ENCODE assay signal across 8 cellular contexts in genomic region chr17:15966183-15966878, GRCh38. TPM values are rescaled to one million over a fixed set of nuclear protein-coding genes. Genes with fewer than 3 reads are reported as not detected.
DNase-seq lines count a peak whose midpoint lies in the region; ATAC-seq, FAIRE-seq and TF ChIP-seq lines count a peak whose summit lies in the region.

No MANE protein-coding gene starts in this region.

- H3K27ac ChIP-seq in DND-41 (ENCODE audit: low read length) (peak overlapping the region; percentile 44; the same call in 1 of the 2 replicates), H1 (ENCODE audit: low read depth, low read length) (peak overlapping the region; percentile 89; the same call in 1 of the 2 replicates), foreskin keratinocyte (no peak overlapping the region)

- POLR2A ChIA-PET in H1 (lab: Charles Lee; ENCODE audit: partially characterized antibody): interaction anchor here (0.6 to 3.5 kb wide), 14 partner anchors 8 to 1428 kb away, joined by 3 to 25 read pairs (median 4); partner anchors contain the start of genes ADORA2B, PIGL, TTC19 and ZSWIM7
- POLR2A ChIA-PET in naive thymus-derived CD8-positive, alpha-beta T cell (lab: Charles Lee): interaction anchor here (0.9 to 1.5 kb wide), 2 partner anchors 21 to 33 kb away, joined by 3 to 10 read pairs; partner anchors contain the start of genes TTC19 and ZSWIM7
- POLR2A ChIA-PET in activated CD4-positive, alpha-beta T cell treated with anti-CD3 and anti-CD28 coated beads, Interleukin-2, amount 10 ng/mL, durations not matched to agents 7 days and 5 days (lab: Charles Lee): no interaction called here

- H4K91ac ChIP-seq in H1 (replicated peaks; ENCODE audit: insufficient read length, low read length): peak overlapping the region; percentile 98

- no peaks in the 10 kb centered on the region for H3K36me3 Mint-ChIP-seq in naive thymus-derived CD8-positive, alpha-beta T cell
- no peaks in the 10 kb centered on the region for H3K36me3 Mint-ChIP-seq in activated CD4-positive, alpha-beta T cell treated with anti-CD3 and anti-CD28 coated beads, Interleukin-2, amount 10 ng/mL, durations not matched to agents 7 days and 5 days (ENCODE audit: low read depth)

- H3K9ac ChIP-seq in DND-41 (ENCODE audit: low read depth, low read length) (no peak overlapping the region), H1 (replicated peaks in 1 of 4; ENCODE audit: extremely low read depth in 1 of 4, low read depth in 3 of 4, low read length in 3 of 4) (peak overlapping the region in 3 of 4 experiments; percentile 53 to 71 (median 58); a peak in 6 of 7 replicates)

- no peak for TF ChIP-seq CTCF in DND-41 (IDR thresholded peaks at IDR 0.05; ENCODE audit: borderline replicate concordance, extremely low read depth, low read length, poor library complexity, severe bottlenecking)
- no peak for TF ChIP-seq CTCF in H1 (IDR thresholded peaks at IDR 0.05; ENCODE audit: control extremely low read depth in 1 of 3, insufficient read depth in 1 of 3, low read depth in 1 of 3, low read length in 3 of 3)
- no peak for TF ChIP-seq CTCF in foreskin keratinocyte (conservative IDR thresholded peaks at IDR 0.05)

- 4% methylated on average over 13 of the region's 13 CpGs; no CpG with 5 or more reads in 1 of the 2 experiments for WGBS in H1 (ENCODE audit: extremely low coverage in 1 of 2, insufficient coverage in 1 of 2, insufficient read length in 1 of 2, insufficient replicate concordance in 2 of 2, low coverage in 1 of 2, low lambda C conversion rate in 2 of 2, missing lambda C conversion rate in 1 of 2), 2 experiments

- TF ChIP-seq RAD21 in H1 (IDR thresholded peaks at IDR 0.05 in 1 of 2, conservative IDR thresholded peaks at IDR 0.05 in 1 of 2; ENCODE audit: low read depth in 2 of 2, low read length in 2 of 2): 0 out of 4 replicates have a peak, but pooled peaks have one; percentile 2 to 8

- peak overlapping the region; percentile 80 to 98 (median 92) for H3K27ac Mint-ChIP-seq in naive thymus-derived CD8-positive, alpha-beta T cell
- H3K27ac Mint-ChIP-seq in activated CD4-positive, alpha-beta T cell treated with anti-CD3 and anti-CD28 coated beads, Interleukin-2, amount 10 ng/mL, durations not matched to agents 7 days and 5 days: no peak overlapping the region

- peak overlapping the region; percentile 71 for H3K4ac ChIP-seq in H1 (replicated peaks; ENCODE audit: insufficient read length, low read depth, low read length)

- ATAC-seq in DND-41 (ENCODE audit: insufficient read depth, low read depth) (no peak), GM19397 (IDR thresholded peaks at IDR 0.05; ENCODE audit: unreplicated experiment) (no peak), foreskin keratinocyte (no peak)
- peak; percentile 48 to 55 for ATAC-seq in naive thymus-derived CD8-positive, alpha-beta T cell

- peaks cover 5% of the 10 kb centered on the region for H3K23me2 ChIP-seq in H1 (ENCODE audit: low read depth, low read length)

- no peak for DNase-seq in DND-41
- peak; percentile 71 for DNase-seq in NCI-H69 (lab: John Stamatoyannopoulos, UW)
- peak in 1 of 2 experiments; percentile 72 for DNase-seq in H1 (ENCODE audit: low read depth in 1 of 2, low spot score in 2 of 2)
- peak in 2 of 10 donors; percentile 23 to 27 for DNase-seq in naive thymus-derived CD8-positive, alpha-beta T cell
- no peak for DNase-seq in activated CD4-positive, alpha-beta T cell treated with anti-CD3 and anti-CD28 coated beads, Interleukin-2, amount 10 ng/mL, durations not matched to agents 7 days and 5 days
- DNase-seq in foreskin keratinocyte: no peak
- DNase-seq in SIG-M5 (lab: John Stamatoyannopoulos, UW): no peak

- H3K14ac ChIP-seq in H1 (ENCODE audit: insufficient read length): no peak overlapping the region

- no peaks in the 10 kb centered on the region for H3K9me3 Mint-ChIP-seq in naive thymus-derived CD8-positive, alpha-beta T cell
- no peaks in the 10 kb centered on the region for H3K9me3 Mint-ChIP-seq in activated CD4-positive, alpha-beta T cell treated with anti-CD3 and anti-CD28 coated beads, Interleukin-2, amount 10 ng/mL, durations not matched to agents 7 days and 5 days

- H3K4me2 ChIP-seq in DND-41 (ENCODE audit: insufficient read depth, low read length) (no peak overlapping the region), H1 (ENCODE audit: insufficient read depth in 1 of 2, low read depth in 2 of 2, low read length in 2 of 2) (peak overlapping the region; percentile 72 to 80)

- H3K79me1 ChIP-seq in H1 (ENCODE audit: low read depth, low read length): 0 out of 2 replicates have a peak, but pooled peaks cover 3% of the 10 kb centered on the region

- no peaks in the 10 kb centered on the region for H3K9me3 ChIP-seq in DND-41 (ENCODE audit: insufficient read depth, low read length, severe bottlenecking)
- no peaks in the 10 kb centered on the region for H3K9me3 ChIP-seq in H1 (ENCODE audit: insufficient read depth in 2 of 2, low read depth in 1 of 2, low read length in 1 of 2)

- peak overlapping the region; percentile 22 for H4K5ac ChIP-seq in H1 (ENCODE audit: insufficient read length, low read depth, low read length)

- H2BK20ac ChIP-seq in H1 (ENCODE audit: low read length): peak overlapping the region; percentile 99

- H2AFZ ChIP-seq in DND-41 (ENCODE audit: low read depth, low read length) (no peak overlapping the region), H1 (ENCODE audit: low read length) (no peak overlapping the region)

- peaks cover 25% of the 10 kb centered on the region for H3K4me1 ChIP-seq in DND-41 (ENCODE audit: insufficient read depth, low read length)
- peaks cover 12 to 34% (median 23%) of the 10 kb centered on the region in 4 experiments for H3K4me1 ChIP-seq in H1 (replicated peaks in 1 of 4; ENCODE audit: control insufficient read depth in 3 of 4, insufficient read depth in 4 of 4, low read length in 3 of 4)
- H3K4me1 ChIP-seq in foreskin keratinocyte: peaks cover 17% of the 10 kb centered on the region

- H3K56ac ChIP-seq in H1 (replicated peaks; ENCODE audit: insufficient read length, low read depth, low read length): peak overlapping the region; percentile 51

- no peaks in the 10 kb centered on the region for H3K27me3 ChIP-seq in DND-41 (ENCODE audit: insufficient read depth, low read length, poor library complexity)
- 0 out of 7 replicates have a peak, but pooled peaks cover 0 to 2% (median 0%) of the 10 kb centered on the region in 4 experiments for H3K27me3 ChIP-seq in H1 (replicated peaks in 1 of 4; ENCODE audit: control insufficient read depth in 3 of 4, extremely low read depth in 1 of 4, insufficient read depth in 3 of 4, low read length in 3 of 4)
- H3K27me3 ChIP-seq in foreskin keratinocyte: no peaks in the 10 kb centered on the region

- peak in 1 of 2 experiments; percentile 45; a peak in 1 of 3 replicates for TF ChIP-seq POLR2A in H1 (IDR thresholded peaks at IDR 0.05; ENCODE audit: control extremely low read depth in 1 of 2, low read depth in 2 of 2, low read length in 2 of 2)

- peaks cover 0 to 6% (median 0%) of the 10 kb centered on the region in 5 donors for H3K27me3 Mint-ChIP-seq in naive thymus-derived CD8-positive, alpha-beta T cell
- peaks cover 19% of the 10 kb centered on the region for H3K27me3 Mint-ChIP-seq in activated CD4-positive, alpha-beta T cell treated with anti-CD3 and anti-CD28 coated beads, Interleukin-2, amount 10 ng/mL, durations not matched to agents 7 days and 5 days

- peak overlapping the region; percentile 100 for H2BK12ac ChIP-seq in H1 (ENCODE audit: low read depth, low read length)

- H3K23ac ChIP-seq in H1 (ENCODE audit: insufficient read length): no peak overlapping the region

- peak overlapping the region; percentile 69 for H2BK120ac ChIP-seq in H1 (replicated peaks; ENCODE audit: low read depth, low read length)

- H2AK5ac ChIP-seq in H1 (ENCODE audit: low read depth, low read length): peak overlapping the region; percentile 97; the same call in 1 of the 2 replicates

- H4K20me1 ChIP-seq in DND-41 (ENCODE audit: insufficient read depth, low read length) (no peaks in the 10 kb centered on the region), H1 (replicated peaks in 1 of 2; ENCODE audit: control insufficient read depth in 1 of 2, insufficient read depth in 2 of 2, low read length in 2 of 2) (no peaks in the 10 kb centered on the region)

- H3K18ac ChIP-seq in H1 (ENCODE audit: extremely low read depth, low read length): peak overlapping the region; percentile 91

- H2BK5ac ChIP-seq in H1 (ENCODE audit: low read depth, low read length): peak overlapping the region; percentile 100

- H3K4me3 Mint-ChIP-seq in naive thymus-derived CD8-positive, alpha-beta T cell: peak overlapping the region; percentile 58 to 92 (median 75)
- H3K4me3 Mint-ChIP-seq in activated CD4-positive, alpha-beta T cell treated with anti-CD3 and anti-CD28 coated beads, Interleukin-2, amount 10 ng/mL, durations not matched to agents 7 days and 5 days: no peak overlapping the region

- H3K4me3 ChIP-seq in DND-41 (ENCODE audit: low read depth in 1 of 2, low read length in 2 of 2) (no peak overlapping the region), H1 (ENCODE audit: extremely low read depth in 1 of 4, insufficient read depth in 2 of 4, low read depth in 3 of 4, low read length in 4 of 4) (peak overlapping the region; percentile 0 to 51 (median 20); a peak in 6 of 8 replicates)

- H4K8ac ChIP-seq in H1 (ENCODE audit: extremely low read depth, insufficient read depth, low read length): peak overlapping the region; percentile 92; the same call in 1 of the 2 replicates

- peaks cover 15 to 46% (median 26%) of the 10 kb centered on the region in 4 donors for H3K4me1 Mint-ChIP-seq in naive thymus-derived CD8-positive, alpha-beta T cell
- H3K4me1 Mint-ChIP-seq in activated CD4-positive, alpha-beta T cell treated with anti-CD3 and anti-CD28 coated beads, Interleukin-2, amount 10 ng/mL, durations not matched to agents 7 days and 5 days: peaks cover 16% of the 10 kb centered on the region

- peak; percentile 85 for FAIRE-seq in H1 (lab: Jason Lieb, UNC)

- H3K36me3 ChIP-seq in DND-41 (ENCODE audit: insufficient read depth, low read length) (no peaks in the 10 kb centered on the region), H1 (ENCODE audit: control insufficient read depth in 2 of 4, insufficient read depth in 4 of 4, low read length in 3 of 4) (no peaks in the 10 kb centered on the region)

- no peaks in the 10 kb centered on the region for H3K79me2 ChIP-seq in DND-41 (ENCODE audit: insufficient read depth, low read length)
- H3K79me2 ChIP-seq in H1 (ENCODE audit: control insufficient read depth in 1 of 2, insufficient read depth in 2 of 2, low read length in 2 of 2): no peaks in the 10 kb centered on the region

- H2BK15ac ChIP-seq in H1 (ENCODE audit: low read length): peak overlapping the region; percentile 99

- TF ChIP-seq EP300 in H1 (IDR thresholded peaks at IDR 0.05; ENCODE audit: borderline replicate concordance in 1 of 2, low read depth in 2 of 2, low read length in 2 of 2): peak in 1 of 2 experiments; percentile 67; a peak in 1 of 3 replicates

- CTCF ChIA-PET in H1 (lab: Charles Lee; ENCODE audit: partially characterized antibody): interaction anchor here (0.7 to 3.9 kb wide), 7 partner anchors 9 to 138 kb away, joined by 3 to 24 read pairs (median 4); partner anchors contain the start of gene ADORA2B
- CTCF ChIA-PET in activated CD4-positive, alpha-beta T cell treated with anti-CD3 and anti-CD28 coated beads, Interleukin-2, amount 10 ng/mL, durations not matched to agents 7 days and 5 days (lab: Charles Lee): interaction anchor here (1.0 to 1.6 kb wide), 3 partner anchors 14 to 22 kb away, joined by 3 to 6 read pairs (median 5); partner anchors contain the start of gene ADORA2B

RNA-seq across cellular contexts. Expression of gene ADORA2B, which starts 21.4 kb away (rescaled TPM):
- total RNA-seq in H1 (2021; fragmentation: NEBNext Ultra II Directional; extraction: Animal tissue kit (Norgen Biotek cat#: 25700)): 2.6 and 3.3 TPM in 2 replicates
- polyA plus RNA-seq in H1 (2011; rRNA removed) (6.9 and 8.2 TPM in 2 replicates), foreskin keratinocyte (17.7 and 42.6 TPM in 2 replicates)
- polyA plus RNA-seq in H1 (2011; cell fraction: cytosol; rRNA removed): 4.8 TPM
- 4.8 TPM for polyA plus RNA-seq in H1 (2011; cell fraction: nucleus; rRNA removed)
- 4.1 to 5.4 TPM (median 4.3 TPM) in 4 replicates for polyA plus RNA-seq in H1 (2012, experiment 1 of 2)
- polyA plus RNA-seq in H1 (2012, experiment 2 of 2): 3.7 TPM
- polyA plus RNA-seq in H1 (2013, experiment 1 of 2): 1.9 TPM
- 2.3 TPM for polyA plus RNA-seq in H1 (2013, experiment 2 of 2)
- polyA minus RNA-seq in H1 (2011; rRNA and poly(A)+ RNA removed): 6.0 TPM in 2 replicates
- polyA minus RNA-seq in H1 (2011; cell fraction: cytosol; rRNA and poly(A)+ RNA removed): 3.7 TPM
- polyA minus RNA-seq in H1 (2011; cell fraction: nucleus; rRNA and poly(A)+ RNA removed): 7.1 TPM
- not detected for total RNA-seq in naive thymus-derived CD8-positive, alpha-beta T cell
- 1 to 10 TPM in 1 of 3 donors, under 1 TPM in 2; 0.23 to 2.2 (median 0.57) TPM for polyA plus RNA-seq in naive thymus-derived CD8-positive, alpha-beta T cell
- under 1 TPM; 0.25 to 0.29 TPM for total RNA-seq in activated CD4-positive, alpha-beta T cell treated with anti-CD3 and anti-CD28 coated beads, Interleukin-2, amount 10 ng/mL, durations not matched to agents 7 days and 5 days
- 20.7 and 42.6 TPM in 2 replicates for total RNA-seq in foreskin keratinocyte

RNA-seq across cellular contexts. Expression of gene ZSWIM7, which starts 33.2 kb away (rescaled TPM):
- total RNA-seq in H1 (2021; fragmentation: NEBNext Ultra II Directional; extraction: Animal tissue kit (Norgen Biotek cat#: 25700)): 39.3 and 39.4 TPM in 2 replicates
- 39.0 and 57.7 TPM in 2 replicates for polyA plus RNA-seq in H1 (2011; rRNA removed)
- polyA plus RNA-seq in H1 (2011; cell fraction: cytosol; rRNA removed): 56.6 TPM
- polyA plus RNA-seq in H1 (2011; cell fraction: nucleus; rRNA removed): 36.5 TPM
- 36.5 to 48.1 TPM (median 44.0 TPM) in 4 replicates for polyA plus RNA-seq in H1 (2012, experiment 1 of 2)
- polyA plus RNA-seq in H1 (2012, experiment 2 of 2): 15.0 TPM
- polyA plus RNA-seq in H1 (2013, experiment 1 of 2): 27.2 TPM
- polyA plus RNA-seq in H1 (2013, experiment 2 of 2): 28.8 TPM
- 24.2 and 26.3 TPM in 2 replicates for polyA minus RNA-seq in H1 (2011; rRNA and poly(A)+ RNA removed)
- 8.7 TPM for polyA minus RNA-seq in H1 (2011; cell fraction: cytosol; rRNA and poly(A)+ RNA removed)
- polyA minus RNA-seq in H1 (2011; cell fraction: nucleus; rRNA and poly(A)+ RNA removed): 8.5 TPM
- total RNA-seq in naive thymus-derived CD8-positive, alpha-beta T cell: 10 to 100 TPM; 37.3 to 37.6 TPM
- polyA plus RNA-seq in naive thymus-derived CD8-positive, alpha-beta T cell: 10 to 100 TPM; 60.9 to 87.3 (median 69.3) TPM
- total RNA-seq in activated CD4-positive, alpha-beta T cell treated with anti-CD3 and anti-CD28 coated beads, Interleukin-2, amount 10 ng/mL, durations not matched to agents 7 days and 5 days: 10 to 100 TPM; 13.3 to 18.1 TPM
- total RNA-seq in foreskin keratinocyte: 26.7 and 31.5 TPM in 2 replicates
- polyA plus RNA-seq in foreskin keratinocyte: 39.2 and 50.1 TPM in 2 replicates

RNA-seq across cellular contexts. Expression of gene TTC19, which starts 33.3 kb away (rescaled TPM):
- 50.7 and 55.0 TPM in 2 replicates for total RNA-seq in H1 (2021; fragmentation: NEBNext Ultra II Directional; extraction: Animal tissue kit (Norgen Biotek cat#: 25700))
- polyA plus RNA-seq in H1 (2011; rRNA removed) (9.9 and 11.8 TPM in 2 replicates), foreskin keratinocyte (16.0 and 17.1 TPM in 2 replicates)
- polyA plus RNA-seq in H1 (2011; cell fraction: cytosol; rRNA removed): 14.4 TPM
- 27.6 TPM for polyA plus RNA-seq in H1 (2011; cell fraction: nucleus; rRNA removed)
- 36.1 to 48.9 TPM (median 38.4 TPM) in 4 replicates for polyA plus RNA-seq in H1 (2012, experiment 1 of 2)
- 9.5 TPM for polyA plus RNA-seq in H1 (2012, experiment 2 of 2)
- polyA plus RNA-seq in H1 (2013, experiment 1 of 2): 38.5 TPM
- 46.4 TPM for polyA plus RNA-seq in H1 (2013, experiment 2 of 2)
- 10.6 and 14.9 TPM in 2 replicates for polyA minus RNA-seq in H1 (2011; rRNA and poly(A)+ RNA removed)
- 28.7 TPM for polyA minus RNA-seq in H1 (2011; cell fraction: cytosol; rRNA and poly(A)+ RNA removed)
- polyA minus RNA-seq in H1 (2011; cell fraction: nucleus; rRNA and poly(A)+ RNA removed): 33.0 TPM
- total RNA-seq in naive thymus-derived CD8-positive, alpha-beta T cell: 10 to 100 TPM; 37.0 to 37.6 TPM
- polyA plus RNA-seq in naive thymus-derived CD8-positive, alpha-beta T cell: 10 to 100 TPM; 31.6 to 39.6 (median 35.1) TPM
- total RNA-seq in activated CD4-positive, alpha-beta T cell treated with anti-CD3 and anti-CD28 coated beads, Interleukin-2, amount 10 ng/mL, durations not matched to agents 7 days and 5 days: 10 to 100 TPM; 25.4 to 25.5 TPM
- total RNA-seq in foreskin keratinocyte: 25.2 and 26.0 TPM in 2 replicates

Comparison
In these comparisons a context has a peak if more than half of its experiments do, and no peak if none do; other contexts are left out.
1. ATAC-seq: peak in naive thymus-derived CD8-positive, alpha-beta T cell (2 of 2); none in DND-41 (single experiment), GM19397 (single experiment) and foreskin keratinocyte (single experiment).
2. H3K4me3 ChIP-seq: peak in H1 (4 of 4); none in DND-41 (0 of 2).